ENCODE assay signal across 8 cellular contexts in genomic region chr17:49910094-49910857, GRCh38. TPM values are rescaled to one million over a fixed set of nuclear protein-coding genes. Genes with fewer than 3 reads are reported as not detected.
DNase-seq lines count a peak whose midpoint lies in the region; ATAC-seq lines count a peak whose summit lies in the region.

No MANE protein-coding gene starts in this region.

- no peak overlapping the region for H3K27ac Mint-ChIP-seq in activated naive CD8-positive, alpha-beta T cell treated with anti-CD3 and anti-CD28 coated beads for 36 hours

- peak; percentile 33 to 36 for ATAC-seq in activated CD4-positive, CD25-positive, alpha-beta regulatory T cell treated with anti-CD3 and anti-CD28 coated beads, Interleukin-2, amount 50 U/mL, for 24 hours
- ATAC-seq in HG03442 (IDR thresholded peaks at IDR 0.05; ENCODE audit: unreplicated experiment) (no peak), GM18519 (IDR thresholded peaks at IDR 0.05; ENCODE audit: low FRiP score, unreplicated experiment) (no peak)

- H3K4me3 Mint-ChIP-seq in activated naive CD8-positive, alpha-beta T cell treated with anti-CD3 and anti-CD28 coated beads for 36 hours = peak overlapping the region; percentile 50

- H3K36me3 Mint-ChIP-seq in activated naive CD8-positive, alpha-beta T cell treated with anti-CD3 and anti-CD28 coated beads for 36 hours = no peaks in the 10 kb centered on the region

- no peaks in the 10 kb centered on the region for H3K9me3 Mint-ChIP-seq in activated naive CD8-positive, alpha-beta T cell treated with anti-CD3 and anti-CD28 coated beads for 36 hours

- DNase-seq in activated CD4-positive, CD25-positive, alpha-beta regulatory T cell (lab: John Stamatoyannopoulos, UW) = no peak
- peak; percentile 22 for DNase-seq in activated naive CD8-positive, alpha-beta T cell treated with anti-CD3 and anti-CD28 coated beads for 36 hours
- DNase-seq in kidney glomerular epithelial cell (lab: John Stamatoyannopoulos, UW) = peak; percentile 29
- DNase-seq in stimulated activated CD8-positive, alpha-beta memory T cell treated with anti-CD3 and anti-CD28 coated beads, Interleukin-4, amount 100 ng/mL, for 48 hours = peak; percentile 52
- DNase-seq in GOT3 (lab: John Stamatoyannopoulos, UW) = no peak

- H3K4me1 Mint-ChIP-seq in activated naive CD8-positive, alpha-beta T cell treated with anti-CD3 and anti-CD28 coated beads for 36 hours = peaks cover 6% of the 10 kb centered on the region

- H3K27me3 Mint-ChIP-seq in activated naive CD8-positive, alpha-beta T cell treated with anti-CD3 and anti-CD28 coated beads for 36 hours = peaks cover 77% of the 10 kb centered on the region

RNA-seq across cellular contexts. Expression of gene DLX4, which starts 58.7 kb away (rescaled TPM):
- total RNA-seq in activated naive CD8-positive, alpha-beta T cell treated with anti-CD3 and anti-CD28 coated beads for 36 hours = under 1 TPM; 0.62 to 0.70 TPM

Comparison
In these comparisons a context has a peak if more than half of its experiments do, and no peak if none do; other contexts are left out.
1. ATAC-seq: peak in activated CD4-positive, CD25-positive, alpha-beta regulatory T cell treated with anti-CD3 and anti-CD28 coated beads, Interleukin-2, amount 50 U/mL, for 24 hours (2 of 2); none in HG03442 (single experiment) and GM18519 (single experiment).
2. DNase-seq: peak in activated naive CD8-positive, alpha-beta T cell treated with anti-CD3 and anti-CD28 coated beads for 36 hours (single experiment), kidney glomerular epithelial cell (single experiment) and stimulated activated CD8-positive, alpha-beta memory T cell treated with anti-CD3 and anti-CD28 coated beads, Interleukin-4, amount 100 ng/mL, for 48 hours (single experiment); none in activated CD4-positive, CD25-positive, alpha-beta regulatory T cell (0 of 4) and GOT3 (single experiment).